In the genomic region with DNA sequence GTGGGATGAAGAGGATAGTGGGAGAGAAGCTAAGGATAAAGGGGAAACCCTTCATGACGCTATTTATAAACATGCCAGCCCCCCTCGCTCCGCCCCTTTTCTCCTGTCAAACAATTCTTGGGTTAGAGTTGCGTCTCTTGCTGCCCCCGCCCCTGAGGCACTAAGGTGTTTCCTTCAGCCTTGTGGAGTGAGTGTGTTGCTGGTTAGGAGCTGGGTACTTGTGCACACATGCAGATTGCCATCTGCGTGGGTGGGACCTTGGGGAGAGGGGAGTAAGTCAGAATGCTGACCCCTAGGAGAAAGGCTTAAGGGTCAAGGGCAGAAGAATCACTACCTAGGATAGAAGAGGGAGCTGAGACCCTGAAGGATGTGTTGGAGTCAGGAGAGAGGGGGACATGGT, we compare ENCODE assay signal across 10 cellular contexts. TPM values are rescaled to one million over a fixed set of nuclear protein-coding genes. Genes with fewer than 3 reads are reported as not detected.
DNase-seq lines count a peak whose midpoint lies in the region; ATAC-seq and TF ChIP-seq lines count a peak whose summit lies in the region.
"Had no signal": no experiment of that assay in that cellular context is flagged by ENCODE, and none has a peak within 500 bp of the region (broad histone marks: within the 10 kb centered on the region; RNA-seq: fewer than 3 reads in every experiment).

No MANE protein-coding gene starts in this region.

- H4K20me1 ChIP-seq in hepatocyte (ENCODE audit: insufficient read depth, poor library complexity, severe bottlenecking) = peaks cover 14% of the 10 kb centered on the region

- whole genome bisulfite sequencing in hepatocyte (ENCODE audit: low lambda C conversion rate, missing lambda C conversion rate) = 71% methylated on average over 6 of the region's 6 CpGs

- H3K4me3 ChIP-seq in hepatocyte = no peak overlapping the region

- POLR2A ChIA-PET in activated CD4-positive, alpha-beta T cell treated with anti-CD3 and anti-CD28 coated beads, Interleukin-2, amount 10 ng/mL, durations not matched to agents 7 days and 5 days (lab: Charles Lee) = no interaction called here

- peak overlapping the region; percentile 57 for H3K4me3 Mint-ChIP-seq in activated CD4-positive, alpha-beta T cell treated with anti-CD3 and anti-CD28 coated beads, Interleukin-2, amount 10 ng/mL, durations not matched to agents 7 days and 5 days
- peak overlapping the region; percentile 90 for H3K4me3 Mint-ChIP-seq in activated T-helper 17 cell treated with anti-CD3 and anti-CD28 coated beads, Interleukin-2, amount 50 U/mL, for 72 hours
- peak overlapping the region; percentile 67 to 73 for H3K4me3 Mint-ChIP-seq in stimulated activated naive CD8-positive, alpha-beta T cell treated with anti-CD3 and anti-CD28 coated beads, Interleukin-15, amount 100 ng/mL, for 72 hours

- H3K36me3 Mint-ChIP-seq in activated CD4-positive, alpha-beta T cell treated with anti-CD3 and anti-CD28 coated beads, Interleukin-2, amount 10 ng/mL, durations not matched to agents 7 days and 5 days (ENCODE audit: low read depth) = peaks cover 42% of the 10 kb centered on the region
- peaks cover 41% of the 10 kb centered on the region for H3K36me3 Mint-ChIP-seq in activated T-helper 17 cell treated with anti-CD3 and anti-CD28 coated beads, Interleukin-2, amount 50 U/mL, for 72 hours (ENCODE audit: low read depth)

- ATAC-seq in activated T-helper 17 cell treated with anti-CD3 and anti-CD28 coated beads, Interleukin-2, amount 50 U/mL, for 72 hours (replicated peaks) = no peak
- no peak for ATAC-seq in stimulated activated naive CD8-positive, alpha-beta T cell treated with anti-CD3 and anti-CD28 coated beads, Interleukin-15, amount 100 ng/mL, for 72 hours
- ATAC-seq in HG03571 (IDR thresholded peaks at IDR 0.05; ENCODE audit: unreplicated experiment) (no peak), HG02610 (IDR thresholded peaks at IDR 0.05; ENCODE audit: unreplicated experiment) (no peak), HG02759 (IDR thresholded peaks at IDR 0.05; ENCODE audit: unreplicated experiment) (no peak)

- H3K27me3 Mint-ChIP-seq in activated CD4-positive, alpha-beta T cell treated with anti-CD3 and anti-CD28 coated beads, Interleukin-2, amount 10 ng/mL, durations not matched to agents 7 days and 5 days = no peaks in the 10 kb centered on the region
- no peaks in the 10 kb centered on the region for H3K27me3 Mint-ChIP-seq in activated T-helper 17 cell treated with anti-CD3 and anti-CD28 coated beads, Interleukin-2, amount 50 U/mL, for 72 hours
- H3K27me3 Mint-ChIP-seq in stimulated activated naive CD8-positive, alpha-beta T cell treated with anti-CD3 and anti-CD28 coated beads, Interleukin-15, amount 100 ng/mL, for 72 hours = no peaks in the 10 kb centered on the region
- H3K27me3 Mint-ChIP-seq: activated B cell treated with CpG ODN at 0.5 μM for 24 hours had no signal

- peak overlapping the region; percentile 63 for H3K27ac Mint-ChIP-seq in activated CD4-positive, alpha-beta T cell treated with anti-CD3 and anti-CD28 coated beads, Interleukin-2, amount 10 ng/mL, durations not matched to agents 7 days and 5 days
- H3K27ac Mint-ChIP-seq in activated T-helper 17 cell treated with anti-CD3 and anti-CD28 coated beads, Interleukin-2, amount 50 U/mL, for 72 hours = peak overlapping the region; percentile 48
- peak overlapping the region in 1 of 2 donors; percentile 10 for H3K27ac Mint-ChIP-seq in stimulated activated naive CD8-positive, alpha-beta T cell treated with anti-CD3 and anti-CD28 coated beads, Interleukin-15, amount 100 ng/mL, for 72 hours

- peaks cover 3% of the 10 kb centered on the region for H3K36me3 ChIP-seq in hepatocyte (replicated peaks; ENCODE audit: insufficient read depth, low read depth)

- no peaks in the 10 kb centered on the region for H3K9me3 ChIP-seq in hepatocyte (ENCODE audit: low read depth)

- no peak overlapping the region for H2AFZ ChIP-seq in hepatocyte

- H3K9me3 Mint-ChIP-seq in activated CD4-positive, alpha-beta T cell treated with anti-CD3 and anti-CD28 coated beads, Interleukin-2, amount 10 ng/mL, durations not matched to agents 7 days and 5 days = no peaks in the 10 kb centered on the region
- H3K9me3 Mint-ChIP-seq in activated T-helper 17 cell treated with anti-CD3 and anti-CD28 coated beads, Interleukin-2, amount 50 U/mL, for 72 hours = no peaks in the 10 kb centered on the region
- no peaks in the 10 kb centered on the region for H3K9me3 Mint-ChIP-seq in stimulated activated naive CD8-positive, alpha-beta T cell treated with anti-CD3 and anti-CD28 coated beads, Interleukin-15, amount 100 ng/mL, for 72 hours
- H3K9me3 Mint-ChIP-seq: activated B cell treated with CpG ODN at 0.5 μM for 24 hours had no signal

- H3K4me1 Mint-ChIP-seq in activated CD4-positive, alpha-beta T cell treated with anti-CD3 and anti-CD28 coated beads, Interleukin-2, amount 10 ng/mL, durations not matched to agents 7 days and 5 days = peaks cover 62% of the 10 kb centered on the region
- peaks cover 47% of the 10 kb centered on the region for H3K4me1 Mint-ChIP-seq in activated T-helper 17 cell treated with anti-CD3 and anti-CD28 coated beads, Interleukin-2, amount 50 U/mL, for 72 hours
- H3K4me1 Mint-ChIP-seq in stimulated activated naive CD8-positive, alpha-beta T cell treated with anti-CD3 and anti-CD28 coated beads, Interleukin-15, amount 100 ng/mL, for 72 hours = peaks cover 69% of the 10 kb centered on the region

- CTCF ChIA-PET in activated CD4-positive, alpha-beta T cell treated with anti-CD3 and anti-CD28 coated beads, Interleukin-2, amount 10 ng/mL, durations not matched to agents 7 days and 5 days (lab: Charles Lee) = interaction anchor here (0.9 to 2.1 kb wide), 8 partner anchors 11 to 105 kb away, joined by 3 to 7 read pairs (median 4); no protein-coding TSS in a partner anchor

- peak overlapping the region; percentile 33 for H3K27ac ChIP-seq in hepatocyte

- peaks cover 56% of the 10 kb centered on the region for H3K79me2 ChIP-seq in hepatocyte

- H3K4me1 ChIP-seq in hepatocyte (ENCODE audit: insufficient read depth) = peaks cover 39% of the 10 kb centered on the region

- no peak for DNase-seq in activated CD4-positive, alpha-beta T cell treated with anti-CD3 and anti-CD28 coated beads, Interleukin-2, amount 10 ng/mL, durations not matched to agents 7 days and 5 days
- DNase-seq in activated CD4-positive, alpha-beta T cell treated with anti-CD3 and anti-CD28 coated beads for 4 hours = no peak
- DNase-seq in hepatocyte (ENCODE audit: low spot score) = no peak
- no peak for DNase-seq in stimulated activated naive CD8-positive, alpha-beta T cell treated with anti-CD3 and anti-CD28 coated beads, Interleukin-15, amount 100 ng/mL, for 72 hours
- DNase-seq: activated B cell treated with CpG ODN at 0.5 μM for 24 hours; NK-92 treated with Interleukin-12 subunit alpha and Interleukin-12 subunit beta, amount 100 ng/mL, for 24 hours had no signal

- H3K27me3 ChIP-seq in hepatocyte = no peaks in the 10 kb centered on the region

- peak overlapping the region; percentile 78 for H3K4me2 ChIP-seq in hepatocyte

- no peaks in the 10 kb centered on the region for H3K9me2 ChIP-seq in hepatocyte (replicated peaks; ENCODE audit: insufficient read depth)

- no peak for TF ChIP-seq CTCF in hepatocyte (IDR thresholded peaks at IDR 0.05; ENCODE audit: poor library complexity)

RNA-seq across cellular contexts. Expression of gene FOXJ2, which starts 5.4 kb away (rescaled TPM):
- total RNA-seq in activated CD4-positive, alpha-beta T cell treated with anti-CD3 and anti-CD28 coated beads, Interleukin-2, amount 10 ng/mL, durations not matched to agents 7 days and 5 days = 10 to 100 TPM; 21.4 to 22.5 TPM
- 10 to 100 TPM; 14.3 to 15.1 TPM for total RNA-seq in activated T-helper 17 cell treated with anti-CD3 and anti-CD28 coated beads, Interleukin-2, amount 50 U/mL, for 72 hours
- 7.1 and 10.0 TPM in 2 replicates for total RNA-seq in hepatocyte
- polyA plus RNA-seq in hepatocyte = 14.6 and 19.0 TPM in 2 replicates

RNA-seq across cellular contexts. Expression of gene C3AR1, which starts 28.2 kb away (rescaled TPM):
- total RNA-seq in activated CD4-positive, alpha-beta T cell treated with anti-CD3 and anti-CD28 coated beads, Interleukin-2, amount 10 ng/mL, durations not matched to agents 7 days and 5 days = 1 to 10 TPM; 5.4 to 5.9 TPM
- total RNA-seq in activated T-helper 17 cell treated with anti-CD3 and anti-CD28 coated beads, Interleukin-2, amount 50 U/mL, for 72 hours = 1 to 10 TPM; 6.4 to 7.3 TPM
- total RNA-seq in hepatocyte = 1.2 and 2.1 TPM in 2 replicates
- polyA plus RNA-seq in hepatocyte = 4.1 and 5.9 TPM in 2 replicates

RNA-seq across cellular contexts. Expression of gene NECAP1, which starts 44.1 kb away (rescaled TPM):
- 10 to 100 TPM; 38.0 to 39.4 TPM for total RNA-seq in activated CD4-positive, alpha-beta T cell treated with anti-CD3 and anti-CD28 coated beads, Interleukin-2, amount 10 ng/mL, durations not matched to agents 7 days and 5 days
- 10 to 100 TPM; 30.0 to 32.9 TPM for total RNA-seq in activated T-helper 17 cell treated with anti-CD3 and anti-CD28 coated beads, Interleukin-2, amount 50 U/mL, for 72 hours
- total RNA-seq in hepatocyte = 32.6 and 36.8 TPM in 2 replicates
- polyA plus RNA-seq in hepatocyte = 24.0 and 24.1 TPM in 2 replicates
